Comparison of ENCODE assay signal across 9 cellular contexts in the genomic region with DNA sequence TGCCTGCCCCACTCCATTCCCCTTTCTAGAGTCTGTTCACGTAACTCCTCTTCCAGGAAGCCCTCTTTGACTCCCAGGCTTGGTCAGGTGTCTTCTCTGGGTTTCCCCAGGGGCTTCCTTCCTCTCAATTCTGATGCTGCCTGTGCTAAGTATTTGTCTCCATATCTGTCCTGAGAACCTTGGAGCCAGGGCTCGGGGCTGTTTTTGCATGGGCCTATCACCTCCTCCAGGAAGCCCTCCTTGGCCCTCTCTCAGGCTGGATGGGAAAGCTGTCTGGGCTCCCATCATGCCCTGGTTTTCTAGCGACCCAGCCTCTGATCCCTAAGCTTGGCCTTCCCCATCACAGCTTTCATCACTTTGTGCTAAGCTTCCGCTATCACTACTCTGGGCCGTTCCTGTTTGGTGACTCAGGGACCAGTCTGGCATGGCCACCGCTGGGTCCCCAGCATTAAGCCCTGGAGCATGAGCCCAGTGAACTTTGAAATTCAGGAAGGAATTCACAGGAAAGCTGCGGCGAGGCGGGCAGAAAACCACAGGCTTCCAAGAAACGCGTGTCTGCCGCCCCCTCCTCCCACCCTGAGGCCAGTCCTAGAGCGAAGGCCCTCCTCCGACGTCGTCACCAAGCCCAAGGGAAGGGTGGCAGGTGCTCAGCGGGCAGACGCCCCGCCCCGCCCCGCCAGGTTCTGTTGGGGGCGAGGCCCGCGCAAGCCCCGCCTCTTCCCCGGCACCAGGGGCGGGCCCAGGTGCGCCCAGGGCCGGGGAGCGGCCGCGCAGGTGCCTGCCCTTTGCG. TPM values are rescaled to one million over a fixed set of nuclear protein-coding genes. Genes with fewer than 3 reads are reported as not detected.
DNase-seq lines count a peak whose midpoint lies in the region; ATAC-seq and TF ChIP-seq lines count a peak whose summit lies in the region.
"Had no signal": no experiment of that assay in that cellular context is flagged by ENCODE, and none has a peak within 500 bp of the region (broad histone marks: within the 10 kb centered on the region; RNA-seq: fewer than 3 reads in every experiment).

No MANE protein-coding gene starts in this region.

- no peaks in the 10 kb centered on the region for H3K36me3 Mint-ChIP-seq in CD8-positive, alpha-beta T cell

- intact Hi-C loops in CD8-positive, alpha-beta T cell (cut with DNase I, micrococcal nuclease): loop anchor here (1.0 kb wide), 3 partner anchors 52 to 110 kb away; a partner anchor contains a TSS
- intact Hi-C loops in ovary (cut with DNase I): no loop called here

- peak; percentile 92 for ATAC-seq in CD8-positive, alpha-beta T cell
- ATAC-seq in HG02798 (IDR thresholded peaks at IDR 0.05; ENCODE audit: poor library complexity, unreplicated experiment) (peak; percentile 62), GM19324 (IDR thresholded peaks at IDR 0.05; ENCODE audit: low FRiP score, unreplicated experiment) (no peak)

- no peaks in the 10 kb centered on the region for H3K36me3 ChIP-seq in CD8-positive, alpha-beta T cell (ENCODE audit: insufficient read depth, low read length)
- H3K36me3 ChIP-seq in NT2/D1 (ENCODE audit: insufficient read depth, insufficient read length, low read length) (peaks cover 3% of the 10 kb centered on the region), ovary (no peaks in the 10 kb centered on the region), tibial nerve (no peaks in the 10 kb centered on the region)

- POLR2A ChIA-PET in CD8-positive, alpha-beta T cell (lab: Charles Lee): interaction anchor here (0.9 to 1.0 kb wide), 2 partner anchors 12 to 20 kb away, joined by 3 read pairs; no protein-coding TSS in a partner anchor

- H3K27me3 Mint-ChIP-seq in CD8-positive, alpha-beta T cell (ENCODE audit: low read depth): peaks cover 2% of the 10 kb centered on the region

- H3K4me1 Mint-ChIP-seq in CD8-positive, alpha-beta T cell (ENCODE audit: low read depth): peaks cover 42% of the 10 kb centered on the region

- CTCF ChIA-PET in CD8-positive, alpha-beta T cell (lab: Charles Lee): interaction anchor here (0.6 to 1.6 kb wide), 4 partner anchors 20 to 655 kb away, joined by 3 to 5 read pairs (median 4); a partner anchor contains a TSS

- no peak for TF ChIP-seq CTCF in CD8-positive, alpha-beta T cell (IDR thresholded peaks at IDR 0.05)
- TF ChIP-seq CTCF in ovary (IDR thresholded peaks at IDR 0.05) (no peak), tibial nerve (IDR thresholded peaks at IDR 0.05) (no peak)

- TF ChIP-seq POLR2A in ovary (IDR thresholded peaks at IDR 0.05) (no peak), tibial nerve (IDR thresholded peaks at IDR 0.05) (no peak)

- no peaks in the 10 kb centered on the region for H3K9me3 Mint-ChIP-seq in CD8-positive, alpha-beta T cell

- H3K27me3 ChIP-seq in CD8-positive, alpha-beta T cell (ENCODE audit: insufficient read depth, low read length): no peaks in the 10 kb centered on the region
- H3K27me3 ChIP-seq in NT2/D1 (ENCODE audit: insufficient read depth, insufficient read length): no peaks in the 10 kb centered on the region
- no peaks in the 10 kb centered on the region for H3K27me3 ChIP-seq in ovary
- H3K27me3 ChIP-seq in tibial nerve: peaks cover 0 to 7% of the 10 kb centered on the region in 2 donors

- TF ChIP-seq EP300 in ovary (IDR thresholded peaks at IDR 0.05) (no peak), tibial nerve (IDR thresholded peaks at IDR 0.05) (no peak)

- H3K9me3 ChIP-seq in CD8-positive, alpha-beta T cell (ENCODE audit: low read length): no peaks in the 10 kb centered on the region
- H3K9me3 ChIP-seq in NT2/D1 (ENCODE audit: insufficient read depth, low read length) (no peaks in the 10 kb centered on the region), ovary (no peaks in the 10 kb centered on the region), tibial nerve (no peaks in the 10 kb centered on the region)

- peak overlapping the region; percentile 94 for H3K9ac ChIP-seq in NT2/D1 (ENCODE audit: insufficient read length, low read depth)

- H3K27ac ChIP-seq in CD8-positive, alpha-beta T cell (ENCODE audit: low read depth, low read length): peak overlapping the region; percentile 63
- H3K27ac ChIP-seq in ovary: peak overlapping the region; percentile 93 to 95
- H3K27ac ChIP-seq in tibial nerve: peak overlapping the region in 3 of 4 donors; percentile 82 to 93 (median 86)

- H3K4me3 Mint-ChIP-seq in CD8-positive, alpha-beta T cell: peak overlapping the region; percentile 88

- peak overlapping the region; percentile 79 for H3K27ac Mint-ChIP-seq in CD8-positive, alpha-beta T cell

- peak overlapping the region; percentile 89 for H3K4me3 ChIP-seq in CD8-positive, alpha-beta T cell (ENCODE audit: low read depth, low read length)
- H3K4me3 ChIP-seq in NT2/D1 (ENCODE audit: insufficient read length, low read depth) (peak overlapping the region; percentile 82), ovary (peak overlapping the region; percentile 44), tibial nerve (peak overlapping the region; percentile 25 to 75 (median 69))

- H3K4me1 ChIP-seq in CD8-positive, alpha-beta T cell (ENCODE audit: insufficient read depth, low read length): peaks cover 24% of the 10 kb centered on the region
- peaks cover 13% of the 10 kb centered on the region for H3K4me1 ChIP-seq in NT2/D1 (ENCODE audit: insufficient read depth, insufficient read length)
- H3K4me1 ChIP-seq in ovary (ENCODE audit: insufficient read depth): peaks cover 7% of the 10 kb centered on the region
- peaks cover 0 to 41% (median 8%) of the 10 kb centered on the region in 4 donors for H3K4me1 ChIP-seq in tibial nerve

- peak; percentile 42 to 79 (median 70) for DNase-seq in CD8-positive, alpha-beta T cell
- DNase-seq in NT2/D1 (ENCODE audit: low read depth, low spot score) (no peak), germinal center (ENCODE audit: low spot score) (peak; percentile 94), ovary (peak in 3 of 5 donors; percentile 59 to 70 (median 61)), tibial nerve (ENCODE audit: low spot score in 2 of 2) (no peak)
- DNase-seq in activated T-helper 1 cell treated with anti-CD3 and anti-CD28 coated beads, Interleukin-2, amount 50 U/mL, for 16 hours (ENCODE audit: low read depth in 1 of 2, low spot score in 1 of 2): peak; percentile 45 to 63

- 7 to 17% (median 9%) methylated on average over 17 to 33 of the region's 33 CpGs for WGBS in ovary, 3 donors
- 20 to 24% methylated on average over 12 of the region's 33 CpGs for WGBS in tibial nerve, 2 donors

RNA-seq across cellular contexts. Expression of a gene that starts 0.5 kb away (rescaled TPM):
- 10 to 100 TPM; 35.7 to 38.2 TPM for total RNA-seq in CD8-positive, alpha-beta T cell
- 100 to 1,000 TPM; 111 to 556 (median 118) TPM for total RNA-seq in ovary
- 10 to 100 TPM; 71.5 to 79.6 TPM for polyA plus RNA-seq in ovary
- 10 to 100 TPM; 39.0 to 79.1 (median 45.5) TPM for total RNA-seq in tibial nerve

RNA-seq across cellular contexts. Expression of a gene that starts 7.7 kb away (rescaled TPM):
- total RNA-seq in CD8-positive, alpha-beta T cell: not detected
- total RNA-seq in ovary (100 to 1,000 TPM in 3 of 7 donors, 10 to 100 TPM in 4; 36.8 to 235 (median 97.1) TPM), tibial nerve (100 to 1,000 TPM in 1 of 4 donors, 10 to 100 TPM in 3; 86.1 to 179 (median 95.3) TPM)
- polyA plus RNA-seq in ovary: 10 to 100 TPM; 10.5 to 92.8 TPM
- total RNA-seq: HT1080 had no signal

RNA-seq across cellular contexts. Expression of a gene that starts 39.9 kb away (rescaled TPM):
- not detected for total RNA-seq in CD8-positive, alpha-beta T cell
- total RNA-seq in ovary (1 to 10 TPM in 1 of 7 donors, under 1 TPM in 4, not detected in 2; 0.23 to 1.0 (median 0.35) TPM), tibial nerve (not detected)
- under 1 TPM; 0.23 to 0.50 TPM for polyA plus RNA-seq in ovary

RNA-seq across cellular contexts. Expression of a gene that starts 40.2 kb away (rescaled TPM):
- not detected for total RNA-seq in CD8-positive, alpha-beta T cell
- total RNA-seq in ovary (100 to 1,000 TPM in 1 of 7 donors, 10 to 100 TPM in 2, 1 to 10 TPM in 3, not detected in 1; 1.8 to 179 (median 11.1) TPM), tibial nerve (100 to 1,000 TPM in 3 of 4 donors, 10 to 100 TPM in 1; 76.8 to 627 (median 335) TPM)
- polyA plus RNA-seq in ovary: 1 to 10 TPM in 1 of 2 donors, not detected in 1; 7.9 TPM

RNA-seq across cellular contexts. Expression of a gene that starts 51.9 kb away (rescaled TPM):
- 10 to 100 TPM; 12.0 to 13.0 TPM for total RNA-seq in CD8-positive, alpha-beta T cell
- total RNA-seq in ovary (10 to 100 TPM in 6 of 7 donors, 1 to 10 TPM in 1; 8.5 to 37.2 (median 21.8) TPM), tibial nerve (10 to 100 TPM; 30.8 to 57.3 (median 46.0) TPM)
- 10 to 100 TPM in 1 of 2 donors, 1 to 10 TPM in 1; 9.9 to 23.7 TPM for polyA plus RNA-seq in ovary

Comparison
In these comparisons a context has a peak if more than half of its experiments do, and no peak if none do; other contexts are left out.
1. DNase-seq: peak in CD8-positive, alpha-beta T cell (7 of 7), activated T-helper 1 cell treated with anti-CD3 and anti-CD28 coated beads, Interleukin-2, amount 50 U/mL, for 16 hours (2 of 2), germinal center (single experiment) and ovary (3 of 5); none in NT2/D1 (single experiment) and tibial nerve (0 of 2).
2. RNA of a gene that starts 7.7 kb away (total RNA-seq): 86.1 to 179 TPM in tibial nerve and 36.8 to 235 TPM in ovary; not detected in CD8-positive, alpha-beta T cell; every median in the first group is over 10 times any median in the second.
3. intact Hi-C loops: an anchor here in CD8-positive, alpha-beta T cell (1.0 kb wide); none called in ovary.
4. Peak in every context shown above with its lines, with median percentiles within 50 percentile points of each other: H3K27ac ChIP-seq and H3K4me3 ChIP-seq.